Comparison of ENCODE assay signal across 21 cellular contexts in the genomic region with DNA sequence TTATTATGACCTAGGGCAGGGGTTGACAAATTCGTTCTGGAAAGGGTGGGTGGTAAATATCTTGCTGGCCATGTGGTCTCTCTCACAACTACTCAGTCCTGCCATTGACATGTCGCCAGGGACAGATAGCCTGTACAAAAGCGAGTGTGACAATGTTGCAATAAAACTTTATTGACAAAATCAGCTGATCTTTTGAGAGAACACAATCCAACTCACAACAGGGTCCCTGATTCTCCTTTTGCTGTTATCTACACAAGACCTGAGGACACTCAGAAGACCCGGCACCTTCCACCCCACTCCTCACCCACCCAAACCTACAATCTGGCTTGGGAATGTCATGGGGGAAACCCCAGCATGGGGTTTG.
A peak's percentile ranks its signal among the peaks of the same experiment; 100 is the strongest.
DNase-seq lines count a peak whose midpoint lies in the region; ATAC-seq, FAIRE-seq and TF ChIP-seq lines count a peak whose summit lies in the region.
"Had no signal": no experiment of that assay in that cellular context is flagged by ENCODE, and none has a peak within 500 bp of the region (broad histone marks: within the 10 kb centered on the region; RNA-seq: fewer than 3 reads in every experiment).

No MANE protein-coding gene starts in this region.

- H3K9ac ChIP-seq in smooth muscle cell (ENCODE audit: low read depth), result no peak overlapping the region

- H3K79me2 ChIP-seq in OCI-LY7 (ENCODE audit: insufficient read depth, low read depth, low read length), result no peaks in the 10 kb centered on the region
- no peaks in the 10 kb centered on the region for H3K79me2 ChIP-seq in smooth muscle cell (ENCODE audit: low read depth)

- DNase-seq in activated CD4-positive, alpha-beta T cell treated with anti-CD3 and anti-CD28 coated beads, Interleukin-2, amount 10 ng/mL, durations not matched to agents 7 days and 5 days, result no peak
- no peak for DNase-seq in activated CD4-positive, alpha-beta T cell treated with anti-CD3 and anti-CD28 coated beads for 48 hours
- DNase-seq in OCI-LY7 (ENCODE audit: low spot score) (no peak), epithelial cell of prostate (ENCODE audit: low read depth, low spot score) (no peak), smooth muscle cell (lab: John Stamatoyannopoulos, UW; ENCODE audit: unreplicated experiment) (no peak), HTR-8/SVneo (ENCODE audit: insufficient read length, low spot score) (no peak), RWPE1 (ENCODE audit: low spot score) (no peak)
- no peak for DNase-seq in activated CD8-positive, alpha-beta T cell treated with anti-CD3 and anti-CD28 coated beads, Interleukin-2, amount 10 ng/mL, durations not matched to agents 7 days and 5 days
- DNase-seq: activated B cell treated with CpG ODN at 0.5 μM for 24 hours; activated effector memory CD4-positive, alpha-beta T cell treated with Interleukin-2 at 50 U/mL for 16 hours; cortex of kidney; glutamatergic neuron; GOT3; left colon; NCI-H2227 treated with DMSO at 0.1 percent for 48 hours; T1000 had no signal

- no peak overlapping the region for H3K27ac ChIP-seq in OCI-LY7 (ENCODE audit: low read depth, low read length, poor library complexity, severe bottlenecking)
- H3K27ac ChIP-seq in epithelial cell of prostate, result peak overlapping the region; percentile 52
- peak overlapping the region; percentile 84 for H3K27ac ChIP-seq in smooth muscle cell (ENCODE audit: low read depth)
- H3K27ac ChIP-seq in RWPE1, result no peak overlapping the region
- H3K27ac ChIP-seq: PC-9, SJSA1 had no signal

- TF ChIP-seq CTCF in OCI-LY7 (conservative IDR thresholded peaks at IDR 0.05; ENCODE audit: low read length) (no peak), smooth muscle cell (IDR thresholded peaks at IDR 0.05; ENCODE audit: borderline replicate concordance, insufficient read depth, poor library complexity, severe bottlenecking) (no peak), RWPE1 (conservative IDR thresholded peaks at IDR 0.05; ENCODE audit: low read depth) (no peak)

- peaks cover 4% of the 10 kb centered on the region for H3K4me1 Mint-ChIP-seq in activated CD4-positive, alpha-beta T cell treated with anti-CD3 and anti-CD28 coated beads, Interleukin-2, amount 10 ng/mL, durations not matched to agents 7 days and 5 days
- peaks cover 2% of the 10 kb centered on the region for H3K4me1 Mint-ChIP-seq in activated CD8-positive, alpha-beta T cell treated with anti-CD3 and anti-CD28 coated beads, Interleukin-2, amount 10 ng/mL, durations not matched to agents 7 days and 5 days (ENCODE audit: low read depth)
- H3K4me1 Mint-ChIP-seq: activated B cell treated with CpG ODN at 0.5 μM for 24 hours, neural crest cell had no signal

- peak overlapping the region; percentile 46 for H3K27ac Mint-ChIP-seq in activated CD4-positive, alpha-beta T cell treated with anti-CD3 and anti-CD28 coated beads, Interleukin-2, amount 10 ng/mL, durations not matched to agents 7 days and 5 days
- no peak overlapping the region for H3K27ac Mint-ChIP-seq in activated CD8-positive, alpha-beta T cell treated with anti-CD3 and anti-CD28 coated beads, Interleukin-2, amount 10 ng/mL, durations not matched to agents 7 days and 5 days
- H3K27ac Mint-ChIP-seq: activated B cell treated with CpG ODN at 0.5 μM for 24 hours, IgD-negative memory B cell had no signal

- no peaks in the 10 kb centered on the region for H3K27me3 Mint-ChIP-seq in activated CD4-positive, alpha-beta T cell treated with anti-CD3 and anti-CD28 coated beads, Interleukin-2, amount 10 ng/mL, durations not matched to agents 7 days and 5 days
- peaks cover 3% of the 10 kb centered on the region for H3K27me3 Mint-ChIP-seq in activated CD8-positive, alpha-beta T cell treated with anti-CD3 and anti-CD28 coated beads, Interleukin-2, amount 10 ng/mL, durations not matched to agents 7 days and 5 days (ENCODE audit: low read depth)
- H3K27me3 Mint-ChIP-seq: IgD-negative memory B cell had no signal

- H3K36me3 Mint-ChIP-seq in activated CD4-positive, alpha-beta T cell treated with anti-CD3 and anti-CD28 coated beads, Interleukin-2, amount 10 ng/mL, durations not matched to agents 7 days and 5 days (ENCODE audit: low read depth), result no peaks in the 10 kb centered on the region
- H3K36me3 Mint-ChIP-seq in activated CD8-positive, alpha-beta T cell treated with anti-CD3 and anti-CD28 coated beads, Interleukin-2, amount 10 ng/mL, durations not matched to agents 7 days and 5 days (ENCODE audit: low read depth), result peaks cover 4% of the 10 kb centered on the region
- H3K36me3 Mint-ChIP-seq: IgD-negative memory B cell had no signal

- H2AFZ ChIP-seq in OCI-LY7 (ENCODE audit: low read length) (peak overlapping the region; percentile 36; the same call in 1 of the 2 replicates), smooth muscle cell (ENCODE audit: low read depth) (peak overlapping the region; percentile 15)
- H2AFZ ChIP-seq: PC-9 had no signal

- H3F3A ChIP-seq in smooth muscle cell (ENCODE audit: low read depth), result no peaks in the 10 kb centered on the region

- no peaks in the 10 kb centered on the region for H3K36me3 ChIP-seq in OCI-LY7 (ENCODE audit: insufficient read depth, low read length)
- H3K36me3 ChIP-seq in smooth muscle cell (ENCODE audit: low read depth), result no peaks in the 10 kb centered on the region
- H3K36me3 ChIP-seq: SJSA1 had no signal

- ATAC-seq in activated CD8-positive, alpha-beta T cell treated with anti-CD3 and anti-CD28 coated beads, Interleukin-2, amount 10 ng/mL, durations not matched to agents 7 days and 5 days, result no peak
- ATAC-seq: left colon had no signal

- no TSS peak for BruUV-seq in OCI-LY7 (replicated peaks; lab: Mats Ljungman, UMichigan)

- no peak overlapping the region for H3K4me2 ChIP-seq in OCI-LY7 (ENCODE audit: low read length)
- peak overlapping the region; percentile 60 for H3K4me2 ChIP-seq in smooth muscle cell
- H3K4me2 ChIP-seq: PC-9 had no signal

- H3K4me3 ChIP-seq in OCI-LY7 (ENCODE audit: low read depth, low read length, poor library complexity, severe bottlenecking) (no peak overlapping the region), smooth muscle cell (no peak overlapping the region)
- H3K4me3 ChIP-seq: PC-9, SJSA1 had no signal

- intact Hi-C loops in OCI-LY7 (cut with micrococcal nuclease; ENCODE audit: unreplicated experiment), result no loop called here

- no peaks in the 10 kb centered on the region for H3K27me3 ChIP-seq in smooth muscle cell (ENCODE audit: low read depth)
- H3K27me3 ChIP-seq: SJSA1 had no signal

- H3K4me1 ChIP-seq in OCI-LY7 (ENCODE audit: insufficient read depth, low read length, poor library complexity, severe bottlenecking), result no peaks in the 10 kb centered on the region
- peaks cover 6% of the 10 kb centered on the region for H3K4me1 ChIP-seq in smooth muscle cell (ENCODE audit: low read depth)
- H3K4me1 ChIP-seq: SJSA1 had no signal

- no peak for FAIRE-seq in HTR-8/SVneo (lab: Jason Lieb, UNC)
- FAIRE-seq: endometrium had no signal

- 36% methylated on average over 4 of the region's 4 CpGs for WGBS in smooth muscle cell (ENCODE audit: low lambda C conversion rate)

- no peaks in the 10 kb centered on the region for H4K20me1 ChIP-seq in OCI-LY7 (ENCODE audit: insufficient read depth, low read length)
- no peaks in the 10 kb centered on the region for H4K20me1 ChIP-seq in smooth muscle cell (ENCODE audit: low read depth)

- H3K9me3 ChIP-seq in OCI-LY7 (ENCODE audit: low read length) (peaks cover 9% of the 10 kb centered on the region; the same call in 1 of the 2 replicates), smooth muscle cell (replicated peaks; ENCODE audit: low read depth) (peaks cover 3% of the 10 kb centered on the region)

- no peaks in the 10 kb centered on the region for H3K9me2 ChIP-seq in OCI-LY7 (ENCODE audit: insufficient read depth, low read length)

- peaks cover 18% of the 10 kb centered on the region for H3K9me3 Mint-ChIP-seq in activated CD4-positive, alpha-beta T cell treated with anti-CD3 and anti-CD28 coated beads, Interleukin-2, amount 10 ng/mL, durations not matched to agents 7 days and 5 days
- peaks cover 14% of the 10 kb centered on the region for H3K9me3 Mint-ChIP-seq in activated CD8-positive, alpha-beta T cell treated with anti-CD3 and anti-CD28 coated beads, Interleukin-2, amount 10 ng/mL, durations not matched to agents 7 days and 5 days (ENCODE audit: insufficient read depth)

- POLR2A ChIA-PET in activated CD4-positive, alpha-beta T cell treated with anti-CD3 and anti-CD28 coated beads, Interleukin-2, amount 10 ng/mL, durations not matched to agents 7 days and 5 days (lab: Charles Lee), result no interaction called here
- POLR2A ChIA-PET in OCI-LY7 (lab: Charles Lee) (interaction anchor here (0.9 to 2.2 kb wide), 4 partner anchors 10 to 267 kb away, joined by 3 to 15 read pairs (median 4); no protein-coding TSS in a partner anchor), RWPE1 (lab: Yijun Ruan, JAX; ENCODE audit: low non-redundant PET) (no interaction called here)
- POLR2A ChIA-PET in activated CD8-positive, alpha-beta T cell treated with anti-CD3 and anti-CD28 coated beads, Interleukin-2, amount 10 ng/mL, durations not matched to agents 7 days and 5 days (lab: Charles Lee), result no interaction called here

- H3K4me3 Mint-ChIP-seq in activated CD4-positive, alpha-beta T cell treated with anti-CD3 and anti-CD28 coated beads, Interleukin-2, amount 10 ng/mL, durations not matched to agents 7 days and 5 days, result no peak overlapping the region
- no peak overlapping the region for H3K4me3 Mint-ChIP-seq in activated CD8-positive, alpha-beta T cell treated with anti-CD3 and anti-CD28 coated beads, Interleukin-2, amount 10 ng/mL, durations not matched to agents 7 days and 5 days
- H3K4me3 Mint-ChIP-seq: activated B cell treated with CpG ODN at 0.5 μM for 24 hours, IgD-negative memory B cell, neural crest cell had no signal

- CTCF ChIA-PET in activated CD4-positive, alpha-beta T cell treated with anti-CD3 and anti-CD28 coated beads, Interleukin-2, amount 10 ng/mL, durations not matched to agents 7 days and 5 days (lab: Charles Lee), result interaction anchor here (1.6 kb wide), 1 partner anchor 11 kb away, joined by 3 read pairs; no protein-coding TSS in a partner anchor
- CTCF ChIA-PET in OCI-LY7 (lab: Charles Lee; ENCODE audit: unreplicated experiment), result no interaction called here
- CTCF ChIA-PET in activated CD8-positive, alpha-beta T cell treated with anti-CD3 and anti-CD28 coated beads, Interleukin-2, amount 10 ng/mL, durations not matched to agents 7 days and 5 days (lab: Charles Lee), result no interaction called here
- CTCF ChIA-PET in RWPE1 (lab: Yijun Ruan, JAX), result no interaction called here

Comparison
In these comparisons a context has a peak if more than half of its experiments do, and no peak if none do; other contexts are left out.
1. H3K27ac ChIP-seq: peak in epithelial cell of prostate (single experiment) and smooth muscle cell (single experiment); none in OCI-LY7 (single experiment) and RWPE1 (single experiment).